In genomic region chr1:28913786-28914227, GRCh38 we compare ENCODE assay signal across 8 cellular contexts. TPM values are rescaled to one million over a fixed set of nuclear protein-coding genes. Genes with fewer than 3 reads are reported as not detected.
DNase-seq lines count a peak whose midpoint lies in the region; ATAC-seq and TF ChIP-seq lines count a peak whose summit lies in the region.

No MANE protein-coding gene starts in this region.

- H3K27me3 ChIP-seq in RWPE2 (ENCODE audit: insufficient read depth, poor library complexity, severe bottlenecking) (no peaks in the 10 kb centered on the region), fibroblast of lung (ENCODE audit: control insufficient read depth, insufficient read depth, low read length) (no peaks in the 10 kb centered on the region), sigmoid colon (no peaks in the 10 kb centered on the region)

- no peaks in the 10 kb centered on the region for H3K9me3 ChIP-seq in RWPE2 (ENCODE audit: severe bottlenecking)
- H3K9me3 ChIP-seq in fibroblast of lung (ENCODE audit: control insufficient read depth, insufficient read depth, low read depth, low read length): no peaks in the 10 kb centered on the region
- no peaks in the 10 kb centered on the region for H3K9me3 ChIP-seq in sigmoid colon

- H3K4me3 ChIP-seq in RWPE2 (ENCODE audit: severe bottlenecking) (peak overlapping the region; percentile 52), fibroblast of lung (replicated peaks in 1 of 4; ENCODE audit: control extremely low read depth in 1 of 4, insufficient read depth in 1 of 4, low read depth in 3 of 4, low read length in 4 of 4) (peak overlapping the region; percentile 7 to 64 (median 48)), sigmoid colon (peak overlapping the region; percentile 40 to 89 (median 63))

- H3K4me2 ChIP-seq in fibroblast of lung (ENCODE audit: extremely low read depth, insufficient read depth, low read length): peak overlapping the region; percentile 26

- no peak for TF ChIP-seq POLR2A in sigmoid colon (IDR thresholded peaks at IDR 0.05)
- TF ChIP-seq POLR2A in GM18505 (IDR thresholded peaks at IDR 0.05; ENCODE audit: borderline replicate concordance, extremely low read depth, insufficient read depth, insufficient read length): no peak

- 24 to 33% methylated on average over 10 of the region's 10 CpGs for WGBS in sigmoid colon, 2 donors

- H3K36me3 ChIP-seq in RWPE2 (ENCODE audit: low read depth) (no peaks in the 10 kb centered on the region), fibroblast of lung (ENCODE audit: control insufficient read depth, insufficient read depth, low read length) (no peaks in the 10 kb centered on the region), sigmoid colon (no peaks in the 10 kb centered on the region)

- intact Hi-C loops in sigmoid colon (cut with DNase I): loop anchor here (2.0 to 10.0 kb wide), 2 partner anchors 27 to 211 kb away; partner anchors contain the start of gene TMEM200B

- H3K9ac ChIP-seq in fibroblast of lung (ENCODE audit: insufficient read depth, low read length): no peak overlapping the region

- no peak for TF ChIP-seq CTCF in RWPE2 (IDR thresholded peaks at IDR 0.05; ENCODE audit: poor library complexity, severe bottlenecking)
- no peak for TF ChIP-seq CTCF in fibroblast of lung (conservative IDR thresholded peaks at IDR 0.05 in 1 of 2, IDR thresholded peaks at IDR 0.05 in 1 of 2; ENCODE audit: low read depth in 1 of 2, low read length in 2 of 2)
- TF ChIP-seq CTCF in sigmoid colon (IDR thresholded peaks at IDR 0.05): no peak

- ATAC-seq in GM21529 (IDR thresholded peaks at IDR 0.05; ENCODE audit: unreplicated experiment) (peak; percentile 10), RWPE2 (ENCODE audit: low read depth) (no peak), HG02938 (IDR thresholded peaks at IDR 0.05; ENCODE audit: unreplicated experiment) (no peak), GM18505 (IDR thresholded peaks at IDR 0.05; ENCODE audit: unreplicated experiment) (no peak)

- H3K4me1 ChIP-seq in RWPE2 (ENCODE audit: insufficient read depth, poor library complexity, severe bottlenecking): no peaks in the 10 kb centered on the region
- H3K4me1 ChIP-seq in fibroblast of lung (ENCODE audit: control insufficient read depth, extremely low read depth, insufficient read depth, low read length): no peaks in the 10 kb centered on the region
- peaks cover 0 to 15% (median 9%) of the 10 kb centered on the region in 4 donors for H3K4me1 ChIP-seq in sigmoid colon

- H3K27ac ChIP-seq in RWPE2 (ENCODE audit: poor library complexity, severe bottlenecking) (no peak overlapping the region), fibroblast of lung (ENCODE audit: insufficient read depth, low read length) (no peak overlapping the region), sigmoid colon (peak overlapping the region; percentile 66 to 78 (median 72))

- DNase-seq in RWPE2 (ENCODE audit: low spot score): no peak
- DNase-seq in fibroblast of lung (ENCODE audit: low read depth in 2 of 2): no peak
- DNase-seq in sigmoid colon: no peak
- DNase-seq in iPS-NIHi7 (ENCODE audit: extremely low spot score): no peak
- no peak for DNase-seq in epidermal melanocyte (ENCODE audit: insufficient read length, low spot score)

- H4K20me1 ChIP-seq in fibroblast of lung (ENCODE audit: control insufficient read depth, extremely low read depth, insufficient read depth, low read length): no peaks in the 10 kb centered on the region

- peak overlapping the region; percentile 2 for H2AFZ ChIP-seq in fibroblast of lung (ENCODE audit: low read length)

- H3K79me2 ChIP-seq in fibroblast of lung (ENCODE audit: control insufficient read depth, insufficient read depth, low read length): no peaks in the 10 kb centered on the region

- TF ChIP-seq EP300 in sigmoid colon (IDR thresholded peaks at IDR 0.05): no peak

RNA-seq across cellular contexts. Expression of gene EPB41, which starts 0.6 kb away (rescaled TPM):
- total RNA-seq in fibroblast of lung (23.1 and 38.0 TPM in 2 replicates), sigmoid colon (10 to 100 TPM; 23.2 to 33.4 (median 27.4) TPM)
- polyA plus RNA-seq in fibroblast of lung (7.4 TPM in 2 replicates), sigmoid colon (10 to 100 TPM; 13.2 to 35.1 (median 23.1) TPM)
- polyA plus RNA-seq in fibroblast of lung (2012): 2.9 and 3.3 TPM in 2 replicates
- 2.7 and 9.1 TPM in 2 replicates for polyA minus RNA-seq in fibroblast of lung (ENCODE audit: low replicate concordance)

Comparison
In these comparisons a context has a peak if more than half of its experiments do, and no peak if none do; other contexts are left out.
1. H3K27ac ChIP-seq: peak in sigmoid colon (4 of 4); none in RWPE2 (single experiment) and fibroblast of lung (single experiment).
2. Peak in every context shown above with its lines, with median percentiles within 50 percentile points of each other: H3K4me3 ChIP-seq.